Comparison of ENCODE assay signal across 13 cellular contexts in the genomic region with DNA sequence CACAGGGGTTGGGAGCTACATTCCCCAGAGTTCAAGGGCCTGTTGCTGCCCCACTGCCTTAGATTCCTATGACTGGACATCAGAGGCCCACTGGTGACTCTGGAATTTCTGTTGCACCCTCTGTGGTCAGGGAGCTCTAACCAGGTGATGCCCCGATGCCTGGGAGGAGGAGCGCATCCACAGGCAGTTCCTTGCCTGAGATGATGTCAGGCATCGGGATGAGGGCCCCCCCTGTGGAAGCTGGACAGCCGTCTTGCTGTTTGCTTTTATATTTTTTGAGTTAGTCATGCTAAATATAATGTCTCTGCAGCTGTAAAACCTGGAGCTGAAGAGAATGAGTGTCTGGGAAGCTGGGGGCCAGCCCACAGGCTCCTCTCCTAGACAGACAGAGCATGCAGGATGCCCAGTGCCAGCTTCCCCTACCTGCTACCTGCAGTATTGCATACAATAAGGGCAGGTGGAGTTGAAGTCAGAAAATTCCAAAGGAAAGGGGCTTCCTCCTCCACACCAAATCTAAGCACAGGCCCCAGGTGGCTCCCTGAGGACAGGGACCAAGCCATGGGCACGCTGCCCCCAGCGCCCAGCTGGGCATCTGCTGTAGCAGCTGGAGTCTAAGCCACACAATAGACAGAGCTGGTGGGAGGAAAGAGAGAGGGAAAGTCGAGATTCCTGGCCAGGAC. TPM values are rescaled to one million over a fixed set of nuclear protein-coding genes. Genes with fewer than 3 reads are reported as not detected.
A peak's percentile ranks its signal among the peaks of the same experiment; 100 is the strongest.
DNase-seq lines count a peak whose midpoint lies in the region; ATAC-seq and TF ChIP-seq lines count a peak whose summit lies in the region.
"Had no signal": no experiment of that assay in that cellular context is flagged by ENCODE, and none has a peak within 500 bp of the region (broad histone marks: within the 10 kb centered on the region; RNA-seq: fewer than 3 reads in every experiment).

No MANE protein-coding gene starts in this region.

- H3K36me3 ChIP-seq in transverse colon = no peaks in the 10 kb centered on the region

- in situ Hi-C loops in astrocyte of the cerebellum (cut with HindIII; ENCODE audit: low sequenced_read_pairs) = no loop called here
- in situ Hi-C loops in transverse colon (cut with MboI; ENCODE audit: low pct_ligation_motif_present in 1 of 4, low pct_unique_long_range_greater_than_20kb in 1 of 4, low sequenced_read_pairs in 3 of 4) = no loop called here

- H3K4me1 ChIP-seq in transverse colon = peaks cover 0 to 64% (median 22%) of the 10 kb centered on the region in 4 donors

- 54 to 72% methylated on average over 3 to 7 of the region's 7 CpGs for WGBS in transverse colon (ENCODE audit: low coverage in 1 of 2), 2 donors

- H3K27ac Mint-ChIP-seq in activated CD8-positive, alpha-beta memory T cell treated with anti-CD3 and anti-CD28 coated beads, Interleukin-2, amount 10 ng/mL, durations not matched to agents 7 days and 5 days = no peak overlapping the region
- H3K27ac Mint-ChIP-seq: T-helper 17 cell had no signal

- peaks cover 3% of the 10 kb centered on the region for H3K4me1 Mint-ChIP-seq in activated CD8-positive, alpha-beta memory T cell treated with anti-CD3 and anti-CD28 coated beads, Interleukin-2, amount 10 ng/mL, durations not matched to agents 7 days and 5 days

- H3K27me3 ChIP-seq in transverse colon = no peaks in the 10 kb centered on the region

- no peaks in the 10 kb centered on the region for H3K36me3 Mint-ChIP-seq in activated CD8-positive, alpha-beta memory T cell treated with anti-CD3 and anti-CD28 coated beads, Interleukin-2, amount 10 ng/mL, durations not matched to agents 7 days and 5 days

- H3K4me3 ChIP-seq in astrocyte of the cerebellum (ENCODE audit: low read depth, low read length) = no peak overlapping the region
- H3K4me3 ChIP-seq in transverse colon = no peak overlapping the region

- no peaks in the 10 kb centered on the region for H3K9me3 Mint-ChIP-seq in activated CD8-positive, alpha-beta memory T cell treated with anti-CD3 and anti-CD28 coated beads, Interleukin-2, amount 10 ng/mL, durations not matched to agents 7 days and 5 days (ENCODE audit: low read depth)

- ATAC-seq in activated CD8-positive, alpha-beta memory T cell treated with anti-CD3 and anti-CD28 coated beads, Interleukin-2, amount 10 ng/mL, durations not matched to agents 7 days and 5 days = no peak
- ATAC-seq: T-helper 17 cell had no signal

- no peak overlapping the region for H3K4me3 Mint-ChIP-seq in activated CD8-positive, alpha-beta memory T cell treated with anti-CD3 and anti-CD28 coated beads, Interleukin-2, amount 10 ng/mL, durations not matched to agents 7 days and 5 days
- H3K4me3 Mint-ChIP-seq: T-helper 17 cell had no signal

- no peak for TF ChIP-seq POLR2A in transverse colon (IDR thresholded peaks at IDR 0.05)

- H3K27me3 Mint-ChIP-seq in activated CD8-positive, alpha-beta memory T cell treated with anti-CD3 and anti-CD28 coated beads, Interleukin-2, amount 10 ng/mL, durations not matched to agents 7 days and 5 days = peaks cover 19% of the 10 kb centered on the region

- H3K27ac ChIP-seq in transverse colon = peak overlapping the region; percentile 62 to 85 (median 80)

- no peak for TF ChIP-seq EP300 in transverse colon (IDR thresholded peaks at IDR 0.05; ENCODE audit: low read depth)

- TF ChIP-seq CTCF in astrocyte of the cerebellum (IDR thresholded peaks at IDR 0.05; ENCODE audit: low read depth, low read length, missing control alignments) (peak; percentile 26), transverse colon (IDR thresholded peaks at IDR 0.05) (no peak)

- peak; percentile 28 for DNase-seq in activated CD8-positive, alpha-beta memory T cell treated with anti-CD3 and anti-CD28 coated beads for 24 hours
- no peak for DNase-seq in activated CD8-positive, alpha-beta memory T cell treated with anti-CD3 and anti-CD28 coated beads, Interleukin-2, amount 10 ng/mL, durations not matched to agents 7 days and 5 days
- DNase-seq in astrocyte of the cerebellum (ENCODE audit: low read depth) (peak; percentile 62), iris pigment epithelial cell (ENCODE audit: low read depth) (peak; percentile 80), transverse colon (no peak), foreskin melanocyte (no peak), midbrain (lab: John Stamatoyannopoulos, UW) (no peak), nucleus accumbens (lab: John Stamatoyannopoulos, UW) (no peak)
- DNase-seq: 8988T; amygdala; NCI-H1092; stimulated activated naive CD4-positive, alpha-beta T cell treated with Interleukin-2 at 50 U/mL for 16 hours; T-helper 17 cell had no signal

- intact Hi-C loops in transverse colon (cut with DNase I; ENCODE audit: low total_unique reads) = no loop called here

- H3K9me3 ChIP-seq in transverse colon = no peaks in the 10 kb centered on the region

- CTCF ChIA-PET in activated CD8-positive, alpha-beta memory T cell treated with anti-CD3 and anti-CD28 coated beads, Interleukin-2, amount 10 ng/mL, durations not matched to agents 7 days and 5 days (lab: Charles Lee) = no interaction called here

RNA-seq across cellular contexts. Expression of a gene that starts 16.2 kb away (rescaled TPM):
- not detected for total RNA-seq in activated CD8-positive, alpha-beta memory T cell treated with anti-CD3 and anti-CD28 coated beads, Interleukin-2, amount 10 ng/mL, durations not matched to agents 7 days and 5 days
- 100 to 1,000 TPM in 2 of 4 donors, 10 to 100 TPM in 2; 75.1 to 322 (median 115) TPM for total RNA-seq in transverse colon

RNA-seq across cellular contexts. Expression of a gene that starts 16.4 kb away (rescaled TPM):
- total RNA-seq in activated CD8-positive, alpha-beta memory T cell treated with anti-CD3 and anti-CD28 coated beads, Interleukin-2, amount 10 ng/mL, durations not matched to agents 7 days and 5 days = not detected
- total RNA-seq in transverse colon = 100 to 1,000 TPM in 2 of 4 donors, 10 to 100 TPM in 2; 46.4 to 180 (median 99.2) TPM

Comparison
In these comparisons a context has a peak if more than half of its experiments do, and no peak if none do; other contexts are left out.
1. DNase-seq: peak in activated CD8-positive, alpha-beta memory T cell treated with anti-CD3 and anti-CD28 coated beads for 24 hours (single experiment), astrocyte of the cerebellum (single experiment) and iris pigment epithelial cell (single experiment); none in activated CD8-positive, alpha-beta memory T cell treated with anti-CD3 and anti-CD28 coated beads, Interleukin-2, amount 10 ng/mL, durations not matched to agents 7 days and 5 days (single experiment), transverse colon (single experiment), foreskin melanocyte (single experiment), midbrain (single experiment) and nucleus accumbens (0 of 56).
2. RNA of a gene that starts 16.2 kb away (total RNA-seq): 75.1 to 322 TPM in transverse colon; not detected in activated CD8-positive, alpha-beta memory T cell treated with anti-CD3 and anti-CD28 coated beads, Interleukin-2, amount 10 ng/mL, durations not matched to agents 7 days and 5 days; every median in the first group is over 10 times any median in the second.
3. RNA of a gene that starts 16.4 kb away (total RNA-seq): 46.4 to 180 TPM in transverse colon; not detected in activated CD8-positive, alpha-beta memory T cell treated with anti-CD3 and anti-CD28 coated beads, Interleukin-2, amount 10 ng/mL, durations not matched to agents 7 days and 5 days; every median in the first group is over 10 times any median in the second.